26 cellular contexts compared by ENCODE assay signal in genomic region chr6:20286968-20287565, GRCh38.
DNase-seq lines count a peak whose midpoint lies in the region; ATAC-seq and TF ChIP-seq lines count a peak whose summit lies in the region.
"Had no signal": no experiment of that assay in that cellular context is flagged by ENCODE, and none has a peak within 500 bp of the region (broad histone marks: within the 10 kb centered on the region; RNA-seq: fewer than 3 reads in every experiment).

No MANE protein-coding gene starts in this region.

- DNase-seq in NCI-H146 (lab: John Stamatoyannopoulos, UW) (peak; percentile 1), NCI-H146 treated with DMSO at 0.1 percent for 48 hours (lab: John Stamatoyannopoulos, UW; ENCODE audit: unreplicated experiment) (no peak), fibroblast of villous mesenchyme (ENCODE audit: low read depth) (peak; percentile 3), Right ventricle myocardium superior (no peak)
- DNase-seq in activated T-helper 1 cell treated with anti-CD3 and anti-CD28 coated beads, Interleukin-12 subunit alpha, Interleukin-12 subunit beta, Interleukin-2, Interleukin-4 antibody, amounts not matched to agents 30 ng/mL and 10 ng/mL and 1 ng/mL, durations not matched to agents 14 hours and 24 hours and 36 hours (ENCODE audit: low spot score), result no peak
- DNase-seq: 8988T; activated CD4-positive, alpha-beta T cell treated with anti-CD3 and anti-CD28 coated beads, Interleukin-2, amount 50 U/mL, for 1 hour; activated CD8-positive, alpha-beta memory T cell treated with anti-CD3 and anti-CD28 coated beads, Interleukin-2, amount 10 ng/mL, durations not matched to agents 7 days and 5 days; activated naive CD4-positive, alpha-beta T cell treated with Interleukin-2 at 50 U/mL for 16 hours; activated T-cell treated with anti-CD3 and anti-CD28 coated beads, Interleukin-2, amount 50 U/mL, for 48 hours; brain microvascular endothelial cell; CD4-positive, CD25-positive, alpha-beta regulatory T cell; foreskin melanocyte; heart right ventricle; NCI-H1092; NCI-H187 treated with DMSO at 0.1 percent for 48 hours; NCI-H2227 treated with DMSO at 0.1 percent for 48 hours; SHP77 treated with DMSO at 0.1 percent for 48 hours; stimulated activated CD4-positive, alpha-beta T cell treated with anti-CD3 and anti-CD28 coated beads, Interleukin-2, amount 100 ng/mL, for 24 hours; T1000; tibial artery had no signal

- no peak overlapping the region for H3K4me3 Mint-ChIP-seq in activated T-helper 17 cell treated with anti-CD3 and anti-CD28 coated beads, Interleukin-2, amount 50 U/mL, for 72 hours
- no peak overlapping the region for H3K4me3 Mint-ChIP-seq in activated T-helper 1 cell treated with anti-CD3 and anti-CD28 coated beads, Interleukin-12 subunit alpha, Interleukin-12 subunit beta, Interleukin-2, Interleukin-4 antibody, amounts not matched to agents 30 ng/mL and 10 ng/mL and 1 ng/mL, durations not matched to agents 14 hours and 24 hours and 36 hours
- H3K4me3 Mint-ChIP-seq: activated CD8-positive, alpha-beta memory T cell treated with anti-CD3 and anti-CD28 coated beads, Interleukin-2, amount 10 ng/mL, durations not matched to agents 7 days and 5 days; CD4-positive, CD25-positive, alpha-beta regulatory T cell; neural progenitor cell had no signal

- no peak overlapping the region for H3K4me3 ChIP-seq in fibroblast of villous mesenchyme (ENCODE audit: low read depth, low read length)
- H3K4me3 ChIP-seq: heart right ventricle, neural progenitor cell, right atrium auricular region, tibial artery had no signal

- no peaks in the 10 kb centered on the region for H3K36me3 Mint-ChIP-seq in activated T-helper 17 cell treated with anti-CD3 and anti-CD28 coated beads, Interleukin-2, amount 50 U/mL, for 72 hours (ENCODE audit: low read depth)
- no peaks in the 10 kb centered on the region for H3K36me3 Mint-ChIP-seq in activated T-helper 1 cell treated with anti-CD3 and anti-CD28 coated beads, Interleukin-12 subunit alpha, Interleukin-12 subunit beta, Interleukin-2, Interleukin-4 antibody, amounts not matched to agents 30 ng/mL and 10 ng/mL and 1 ng/mL, durations not matched to agents 14 hours and 24 hours and 36 hours (ENCODE audit: low read depth)
- H3K36me3 Mint-ChIP-seq: neural progenitor cell had no signal

- no peak overlapping the region for H3K27ac Mint-ChIP-seq in activated T-helper 17 cell treated with anti-CD3 and anti-CD28 coated beads, Interleukin-2, amount 50 U/mL, for 72 hours
- no peak overlapping the region for H3K27ac Mint-ChIP-seq in activated T-helper 1 cell treated with anti-CD3 and anti-CD28 coated beads, Interleukin-12 subunit alpha, Interleukin-12 subunit beta, Interleukin-2, Interleukin-4 antibody, amounts not matched to agents 30 ng/mL and 10 ng/mL and 1 ng/mL, durations not matched to agents 14 hours and 24 hours and 36 hours
- H3K27ac Mint-ChIP-seq: activated CD8-positive, alpha-beta memory T cell treated with anti-CD3 and anti-CD28 coated beads, Interleukin-2, amount 10 ng/mL, durations not matched to agents 7 days and 5 days; CD4-positive, CD25-positive, alpha-beta regulatory T cell; neural progenitor cell had no signal

- TF ChIP-seq CTCF in fibroblast of villous mesenchyme (IDR thresholded peaks at IDR 0.05; ENCODE audit: insufficient read depth, low read depth, low read length), result no peak

- H3K4me1 Mint-ChIP-seq in activated T-helper 17 cell treated with anti-CD3 and anti-CD28 coated beads, Interleukin-2, amount 50 U/mL, for 72 hours, result peaks cover 2% of the 10 kb centered on the region
- peaks cover 12% of the 10 kb centered on the region for H3K4me1 Mint-ChIP-seq in activated T-helper 1 cell treated with anti-CD3 and anti-CD28 coated beads, Interleukin-12 subunit alpha, Interleukin-12 subunit beta, Interleukin-2, Interleukin-4 antibody, amounts not matched to agents 30 ng/mL and 10 ng/mL and 1 ng/mL, durations not matched to agents 14 hours and 24 hours and 36 hours (ENCODE audit: low read depth)
- H3K4me1 Mint-ChIP-seq: neural progenitor cell had no signal

- H3K27me3 Mint-ChIP-seq in activated T-helper 17 cell treated with anti-CD3 and anti-CD28 coated beads, Interleukin-2, amount 50 U/mL, for 72 hours, result peaks cover 6% of the 10 kb centered on the region
- peaks cover 19% of the 10 kb centered on the region for H3K27me3 Mint-ChIP-seq in activated T-helper 1 cell treated with anti-CD3 and anti-CD28 coated beads, Interleukin-12 subunit alpha, Interleukin-12 subunit beta, Interleukin-2, Interleukin-4 antibody, amounts not matched to agents 30 ng/mL and 10 ng/mL and 1 ng/mL, durations not matched to agents 14 hours and 24 hours and 36 hours (ENCODE audit: insufficient read depth)

- peak; percentile 52 for ATAC-seq in HG03378 (IDR thresholded peaks at IDR 0.05; ENCODE audit: unreplicated experiment)
- ATAC-seq in activated T-helper 17 cell treated with anti-CD3 and anti-CD28 coated beads, Interleukin-2, amount 50 U/mL, for 72 hours (replicated peaks), result peak; percentile 45
- no peak for ATAC-seq in Right ventricle myocardium superior (ENCODE audit: poor library complexity)
- ATAC-seq in HG03097 (IDR thresholded peaks at IDR 0.05; ENCODE audit: low FRiP score, unreplicated experiment), result no peak
- ATAC-seq: activated CD8-positive, alpha-beta memory T cell treated with anti-CD3 and anti-CD28 coated beads, Interleukin-2, amount 10 ng/mL, durations not matched to agents 7 days and 5 days; heart right ventricle had no signal

- intact Hi-C loops in activated T-helper 1 cell treated with anti-CD3 and anti-CD28 coated beads, Interleukin-12 subunit alpha, Interleukin-12 subunit beta, Interleukin-2, Interleukin-4 antibody, amounts not matched to agents 30 ng/mL and 10 ng/mL and 1 ng/mL, durations not matched to agents 14 hours and 24 hours and 36 hours (cut with micrococcal nuclease), result no loop called here
- intact Hi-C loops in Right ventricle myocardium superior (cut with DNase I), result no loop called here

- peaks cover 6% of the 10 kb centered on the region for H3K9me3 Mint-ChIP-seq in activated T-helper 17 cell treated with anti-CD3 and anti-CD28 coated beads, Interleukin-2, amount 50 U/mL, for 72 hours
- peaks cover 17% of the 10 kb centered on the region for H3K9me3 Mint-ChIP-seq in activated T-helper 1 cell treated with anti-CD3 and anti-CD28 coated beads, Interleukin-12 subunit alpha, Interleukin-12 subunit beta, Interleukin-2, Interleukin-4 antibody, amounts not matched to agents 30 ng/mL and 10 ng/mL and 1 ng/mL, durations not matched to agents 14 hours and 24 hours and 36 hours

Comparison
In these comparisons a context has a peak if more than half of its experiments do, and no peak if none do; other contexts are left out.
1. DNase-seq: peak in NCI-H146 (single experiment) and fibroblast of villous mesenchyme (single experiment); none in NCI-H146 treated with DMSO at 0.1 percent for 48 hours (single experiment), activated T-helper 1 cell treated with anti-CD3 and anti-CD28 coated beads, Interleukin-12 subunit alpha, Interleukin-12 subunit beta, Interleukin-2, Interleukin-4 antibody, amounts not matched to agents 30 ng/mL and 10 ng/mL and 1 ng/mL, durations not matched to agents 14 hours and 24 hours and 36 hours (single experiment) and Right ventricle myocardium superior (single experiment).
2. ATAC-seq: peak in HG03378 (single experiment) and activated T-helper 17 cell treated with anti-CD3 and anti-CD28 coated beads, Interleukin-2, amount 50 U/mL, for 72 hours (single experiment); none in Right ventricle myocardium superior (single experiment) and HG03097 (single experiment).